ENCODE assay signal across 25 cellular contexts in the genomic region with DNA sequence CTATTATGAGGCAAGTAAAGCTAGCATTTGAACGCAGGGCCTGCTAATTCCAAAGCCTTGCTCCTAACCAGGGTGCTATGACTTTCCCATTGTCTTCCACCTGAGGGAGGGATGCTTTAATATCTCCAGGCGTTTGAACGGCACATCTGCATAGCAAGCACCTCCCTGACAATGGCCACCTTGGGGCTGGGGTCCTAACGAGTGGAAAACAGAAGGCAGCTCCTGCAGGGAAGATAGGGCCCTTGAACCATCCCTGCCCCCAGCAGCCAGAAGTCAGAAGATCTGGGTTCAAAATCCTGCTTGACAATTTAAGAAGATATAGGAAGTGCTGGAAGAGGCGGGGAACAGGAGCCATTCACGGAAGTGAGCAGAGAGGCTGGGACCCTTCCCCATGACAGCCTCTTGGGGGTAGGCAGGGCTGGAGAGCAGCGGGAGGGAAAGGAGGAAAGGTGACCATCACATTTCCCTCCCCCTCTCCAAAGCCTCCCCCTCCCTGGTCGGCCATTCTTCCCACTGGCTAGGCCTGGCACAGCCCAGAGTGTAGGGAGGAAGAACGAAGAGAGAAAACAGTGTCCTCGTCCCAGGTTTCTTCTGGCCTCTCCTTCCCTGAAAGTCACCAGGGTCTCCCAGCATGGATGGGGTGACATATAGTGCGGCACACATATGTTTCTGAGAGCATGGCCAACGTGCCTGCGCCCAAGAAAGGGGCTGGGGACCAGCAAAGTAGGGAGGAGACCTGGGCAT.
DNase-seq lines count a peak whose midpoint lies in the region; ATAC-seq, FAIRE-seq and TF ChIP-seq lines count a peak whose summit lies in the region.
"Had no signal": no experiment of that assay in that cellular context is flagged by ENCODE, and none has a peak within 500 bp of the region (broad histone marks: within the 10 kb centered on the region; RNA-seq: fewer than 3 reads in every experiment).

No MANE protein-coding gene starts in this region.

- CTCF ChIA-PET in HepG2 (lab: Yijun Ruan, JAX; ENCODE audit: low intra/inter-chr PET ratio, low total read pairs) (no interaction called here), GM10248 (lab: Yijun Ruan, JAX) (interaction anchor here (0.6 to 8.8 kb wide), 13 partner anchors 10 to 1557 kb away, joined by 3 to 136 read pairs (median 6); no protein-coding TSS in a partner anchor)

- H3K36me3 ChIP-seq in right lobe of liver (peaks cover 0 to 11% (median 6%) of the 10 kb centered on the region in 4 donors), HepG2 (replicated peaks in 1 of 2; ENCODE audit: control insufficient read depth in 1 of 2, insufficient read depth in 2 of 2, low read length in 2 of 2) (peaks cover 14 to 23% of the 10 kb centered on the region in 2 experiments; a peak in 4 of 5 replicates), aorta (ENCODE audit: control insufficient read depth in 1 of 2, insufficient read depth in 2 of 2, low read length in 1 of 2) (no peaks in the 10 kb centered on the region)

- POLR2A ChIA-PET in HepG2 (lab: Yijun Ruan, JAX) (interaction anchor here (1.2 to 1.5 kb wide), 2 partner anchors 30 to 53 kb away, joined by 3 to 4 read pairs; no protein-coding TSS in a partner anchor), GM10248 (lab: Yijun Ruan, JAX) (no interaction called here)

- no peak for ATAC-seq in right lobe of liver
- ATAC-seq in HepG2 = no peak
- ATAC-seq in aorta (ENCODE audit: low FRiP score) = no peak
- ATAC-seq in HG03025 (IDR thresholded peaks at IDR 0.05; ENCODE audit: low FRiP score, unreplicated experiment) = no peak
- ATAC-seq in HG02642 (IDR thresholded peaks at IDR 0.05; ENCODE audit: poor library complexity, unreplicated experiment) = no peak
- ATAC-seq: activated CD4-positive, alpha-beta T cell treated with anti-CD3 and anti-CD28 coated beads for 36 hours; activated T-cell treated with anti-CD3 and anti-CD28 coated beads, Interleukin-2, amount 50 U/mL, for 4 hours; body of pancreas had no signal

- H3K9ac ChIP-seq in HepG2 (ENCODE audit: insufficient read depth, low read depth, low read length) = no peak overlapping the region
- H3K9ac ChIP-seq: parathyroid adenoma had no signal

- peak overlapping the region in 1 of 3 donors; percentile 83 for H3K27ac ChIP-seq in right lobe of liver
- H3K27ac ChIP-seq in HepG2 (ENCODE audit: extremely low read length, insufficient read depth, low read length) = no peak overlapping the region
- no peak overlapping the region for H3K27ac ChIP-seq in aorta (ENCODE audit: low read depth in 1 of 2, low read length in 2 of 2)
- H3K27ac ChIP-seq: body of pancreas, left lung, parathyroid adenoma had no signal

- DNase-seq in right lobe of liver (peak in 2 of 3 donors; percentile 33 to 35), HepG2 (ENCODE audit: low spot score) (no peak), ecto neural progenitor cell (ENCODE audit: low spot score) (peak; percentile 38), progenitor cell of endocrine pancreas (ENCODE audit: low spot score, unreplicated experiment) (no peak), aorta (peak; percentile 24 to 37), GM10248 (ENCODE audit: extremely low spot score) (no peak)
- DNase-seq: activated CD4-positive, alpha-beta T cell treated with anti-CD3 and anti-CD28 coated beads for 36 hours; activated T-cell treated with anti-CD3 and anti-CD28 coated beads, Interleukin-2, amount 50 U/mL, for 4 hours; left lung; mesendoderm; NCI-H1092 treated with DMSO at 0.1 percent for 48 hours; NCI-H187; NCI-H446 treated with DMSO at 0.1 percent for 48 hours; NCI-H82; stimulated activated CD4-positive, alpha-beta T cell treated with anti-CD3 and anti-CD28 coated beads, Interleukin-4, amount 100 ng/mL, for 24 hours; SW 1271; trophoblast cell had no signal

- no TSS peak for BruUV-seq in HepG2 (replicated peaks; lab: Mats Ljungman, UMichigan)

- no peak for TF ChIP-seq EP300 in HepG2 (IDR thresholded peaks at IDR 0.05; ENCODE audit: low read depth in 2 of 2, low read length in 2 of 2)
- no peak for TF ChIP-seq EP300 in HepG2 (CRISPR knock-in tag; IDR thresholded peaks at IDR 0.05; ENCODE audit: borderline replicate concordance)

- no peaks in the 10 kb centered on the region for H3K9me3 Mint-ChIP-seq in progenitor cell of endocrine pancreas (ENCODE audit: low read depth)
- H3K9me3 Mint-ChIP-seq: activated T-cell treated with anti-CD3 and anti-CD28 coated beads, Interleukin-2, amount 50 U/mL, for 4 hours; neural crest cell had no signal

- in situ Hi-C loops in HepG2 (cut with HindIII; ENCODE audit: extremely low pct_ligation_motif_present, low pct_unique_long_range_greater_than_20kb) = loop anchor here (5.0 kb wide), 2 partner anchors 76 to 166 kb away; no protein-coding TSS in a partner anchor

- no peak for TF ChIP-seq RAD21 in HepG2 (CRISPR knock-in tag; IDR thresholded peaks at IDR 0.05)

- TF ChIP-seq CTCF in right lobe of liver (IDR thresholded peaks at IDR 0.05) (no peak), HepG2 (CRISPR knock-in tag; IDR thresholded peaks at IDR 0.05) (no peak), progenitor cell of endocrine pancreas (IDR thresholded peaks at IDR 0.05; ENCODE audit: unreplicated experiment) (no peak), GM10248 (IDR thresholded peaks at IDR 0.05; ENCODE audit: control extremely low read depth, extremely low read depth, low read depth, missing control alignments) (no peak)

- no peak for FAIRE-seq in HepG2 (lab: Jason Lieb, UNC)
- FAIRE-seq: frontal cortex, GM12891 had no signal

- H3K4me1 ChIP-seq in right lobe of liver = peaks cover 0 to 58% (median 15%) of the 10 kb centered on the region in 4 donors
- peaks cover 13% of the 10 kb centered on the region for H3K4me1 ChIP-seq in HepG2 (ENCODE audit: insufficient read depth, low read length)
- H3K4me1 ChIP-seq in aorta (ENCODE audit: control insufficient read depth in 1 of 2, insufficient read depth in 2 of 2, low read length in 2 of 2) = no peaks in the 10 kb centered on the region
- H3K4me1 ChIP-seq: left lung had no signal

- no peaks in the 10 kb centered on the region for H3K9me3 ChIP-seq in right lobe of liver
- no peaks in the 10 kb centered on the region for H3K9me3 ChIP-seq in HepG2 (ENCODE audit: low read length)
- H3K9me3 ChIP-seq in aorta (ENCODE audit: control insufficient read depth, low read length) = no peaks in the 10 kb centered on the region
- H3K9me3 ChIP-seq: body of pancreas, left lung had no signal

- H4K20me1 ChIP-seq in HepG2 (ENCODE audit: insufficient read depth, low read length) = no peaks in the 10 kb centered on the region

- no peak overlapping the region for H3K4me2 ChIP-seq in HepG2 (ENCODE audit: low read depth, low read length)

- H3K4me1 Mint-ChIP-seq in progenitor cell of endocrine pancreas (ENCODE audit: low read depth) = peaks cover 19% of the 10 kb centered on the region
- H3K4me1 Mint-ChIP-seq: activated CD4-positive, alpha-beta T cell treated with anti-CD3 and anti-CD28 coated beads for 36 hours; neural crest cell had no signal

- H2AFZ ChIP-seq in HepG2 (ENCODE audit: low read length) = no peak overlapping the region
- H2AFZ ChIP-seq: parathyroid adenoma had no signal

- H3K4me3 ChIP-seq in right lobe of liver (no peak overlapping the region), HepG2 (replicated peaks in 1 of 3; ENCODE audit: insufficient read depth in 1 of 3, low read depth in 2 of 3, low read length in 3 of 3) (no peak overlapping the region), aorta (ENCODE audit: low read length in 2 of 2) (no peak overlapping the region)
- H3K4me3 ChIP-seq: body of pancreas, dorsolateral prefrontal cortex, left lung had no signal

- intact Hi-C loops in right lobe of liver (cut with DNase I) = loop anchor here (10.0 kb wide), 2 partner anchors 84 to 164 kb away; partner anchors contain the start of gene SFXN5 (in 2 of the 2)
- intact Hi-C loops in HepG2 (cut with micrococcal nuclease; ENCODE audit: unreplicated experiment) = loop anchor here (5.0 kb wide), 1 partner anchor 186 kb away; no protein-coding TSS in a partner anchor
- intact Hi-C loops in aorta (cut with DNase I) = loop anchor here (5.0 kb wide), 3 partner anchors 36 to 186 kb away; no protein-coding TSS in a partner anchor

- no peaks in the 10 kb centered on the region for H3K27me3 ChIP-seq in right lobe of liver
- no peaks in the 10 kb centered on the region for H3K27me3 ChIP-seq in HepG2 (ENCODE audit: control insufficient read depth in 1 of 2, insufficient read depth in 2 of 2, low read length in 2 of 2)
- no peaks in the 10 kb centered on the region for H3K27me3 ChIP-seq in aorta (ENCODE audit: control insufficient read depth in 1 of 2, insufficient read depth in 2 of 2, low read length in 1 of 2)
- H3K27me3 ChIP-seq: body of pancreas, dorsolateral prefrontal cortex, left lung had no signal

- H3K4me3 Mint-ChIP-seq in progenitor cell of endocrine pancreas (ENCODE audit: low read depth) = no peak overlapping the region
- H3K4me3 Mint-ChIP-seq: activated CD4-positive, alpha-beta T cell treated with anti-CD3 and anti-CD28 coated beads for 36 hours; activated T-cell treated with anti-CD3 and anti-CD28 coated beads, Interleukin-2, amount 50 U/mL, for 4 hours; neural crest cell had no signal

- peaks cover 2% of the 10 kb centered on the region for H3K36me3 Mint-ChIP-seq in progenitor cell of endocrine pancreas (ENCODE audit: insufficient read depth)

- TF ChIP-seq POLR2A in right lobe of liver (IDR thresholded peaks at IDR 0.05) = no peak
- no peak for TF ChIP-seq POLR2A in HepG2 (IDR thresholded peaks at IDR 0.05; ENCODE audit: insufficient read depth in 1 of 2, low read depth in 2 of 2, low read length in 2 of 2)

- WGBS in right lobe of liver (ENCODE audit: insufficient coverage, low coverage, low lambda C conversion rate, missing lambda C conversion rate) = 92% methylated on average over 8 of the region's 13 CpGs
- 98% methylated on average over 13 of the region's 13 CpGs for WGBS in HepG2 (ENCODE audit: low lambda C conversion rate)
- WGBS in aorta, 2 donors = 88 to 92% methylated on average over 13 of the region's 13 CpGs

- peak overlapping the region; percentile 59 for H3K27ac Mint-ChIP-seq in progenitor cell of endocrine pancreas
- H3K27ac Mint-ChIP-seq: activated CD4-positive, alpha-beta T cell treated with anti-CD3 and anti-CD28 coated beads for 36 hours had no signal

- no peaks in the 10 kb centered on the region for H3K27me3 Mint-ChIP-seq in progenitor cell of endocrine pancreas
- H3K27me3 Mint-ChIP-seq: activated CD4-positive, alpha-beta T cell treated with anti-CD3 and anti-CD28 coated beads for 36 hours had no signal

- no peaks in the 10 kb centered on the region for H3K79me2 ChIP-seq in HepG2 (ENCODE audit: insufficient read depth, low read length)

TF ChIP-seq in HepG2, 621 proteins besides CTCF, POLR2A, EP300 and RAD21 (continues in another document):
- TF ChIP-seq ZNF33A (CRISPR knock-in tag; IDR thresholded peaks at IDR 0.05; ENCODE audit: borderline replicate concordance) = no peak
- no peak for TF ChIP-seq GABPB1 (CRISPR knock-in tag; IDR thresholded peaks at IDR 0.05)
- TF ChIP-seq ZNF264 (CRISPR knock-in tag; IDR thresholded peaks at IDR 0.05) = no peak
- TF ChIP-seq TEAD2 (CRISPR knock-in tag; IDR thresholded peaks at IDR 0.05) = no peak
- no peak for TF ChIP-seq ZNF143 (CRISPR knock-in tag; IDR thresholded peaks at IDR 0.05)

Comparison
In these comparisons a context has a peak if more than half of its experiments do, and no peak if none do; other contexts are left out.
1. DNase-seq: peak in right lobe of liver (2 of 3), ecto neural progenitor cell (single experiment) and aorta (2 of 2); none in HepG2 (single experiment), progenitor cell of endocrine pancreas (single experiment) and GM10248 (single experiment).